12 cellular contexts compared by ENCODE assay signal in genomic region chr6:131787955-131788712, GRCh38. TPM values are rescaled to one million over a fixed set of nuclear protein-coding genes. Genes with fewer than 3 reads are reported as not detected.
DNase-seq lines count a peak whose midpoint lies in the region; ATAC-seq, FAIRE-seq and TF ChIP-seq lines count a peak whose summit lies in the region.
"Had no signal": no experiment of that assay in that cellular context is flagged by ENCODE, and none has a peak within 500 bp of the region (broad histone marks: within the 10 kb centered on the region; RNA-seq: fewer than 3 reads in every experiment).

No MANE protein-coding gene starts in this region.

- WGBS in K562 (ENCODE audit: insufficient coverage, low coverage, missing lambda C conversion rate), result 0% methylated on average over 6 of the region's 6 CpGs
- WGBS in mesendoderm (ENCODE audit: extremely low coverage, insufficient coverage, low lambda C conversion rate), result no CpG with 5 or more reads among the region's 6 CpGs

- CTCF ChIA-PET in K562 (lab: Yijun Ruan, JAX; ENCODE audit: low intra/inter-chr PET ratio), result no interaction called here
- CTCF ChIA-PET in activated naive CD4-positive, alpha-beta T cell treated with anti-CD3 and anti-CD28 coated beads for 36 hours (lab: Charles Lee), result interaction anchor here (0.7 kb wide), 1 partner anchor 126 kb away, joined by 3 read pairs; no protein-coding TSS in a partner anchor

- H4K20me1 ChIP-seq in K562 (replicated peaks; ENCODE audit: control insufficient read depth, insufficient read depth, low read length), result no peaks in the 10 kb centered on the region

- no peak overlapping the region for H3K4me3 ChIP-seq in K562
- no peak overlapping the region for H3K4me3 ChIP-seq in mesendoderm (ENCODE audit: low read length)
- no peak overlapping the region for H3K4me3 ChIP-seq in dorsolateral prefrontal cortex

- no peak overlapping the region for H3K27ac Mint-ChIP-seq in activated naive CD4-positive, alpha-beta T cell treated with anti-CD3 and anti-CD28 coated beads for 36 hours
- H3K27ac Mint-ChIP-seq: activated T-cell treated with anti-CD3 and anti-CD28 coated beads, Interleukin-2, amount 50 U/mL, for 24 hours; CD4-positive, CD25-positive, alpha-beta regulatory T cell had no signal

- no peak for TF ChIP-seq EP300 in K562 (IDR thresholded peaks at IDR 0.05; ENCODE audit: low read length)

- DNase-seq in AG09319 (ENCODE audit: extremely low read depth, low read depth) (peak; percentile 19), NCI-H1436 (lab: John Stamatoyannopoulos, UW) (peak; percentile 71), K562 (ENCODE audit: extremely low read depth in 1 of 4, low spot score in 3 of 4) (no peak), mesendoderm (peak; percentile 32), dorsolateral prefrontal cortex (no peak), SHP77 (lab: John Stamatoyannopoulos, UW) (no peak), HT-29 (ENCODE audit: low spot score) (no peak)
- no peak for DNase-seq in activated naive CD4-positive, alpha-beta T cell treated with anti-CD3 and anti-CD28 coated beads for 36 hours
- DNase-seq: activated T-cell treated with anti-CD3 and anti-CD28 coated beads, Interleukin-2, amount 50 U/mL, for 24 hours; CD4-positive, CD25-positive, alpha-beta regulatory T cell; OCI-M1 had no signal

- H2BK15ac ChIP-seq in mesendoderm (replicated peaks; ENCODE audit: low read depth), result peak overlapping the region; percentile 74

- no peak overlapping the region for H3K56ac ChIP-seq in mesendoderm (ENCODE audit: low read length)

- H3K4me1 Mint-ChIP-seq in activated naive CD4-positive, alpha-beta T cell treated with anti-CD3 and anti-CD28 coated beads for 36 hours (ENCODE audit: low read depth), result no peaks in the 10 kb centered on the region
- H3K4me1 Mint-ChIP-seq: CD4-positive, CD25-positive, alpha-beta regulatory T cell; central memory CD8-positive, alpha-beta T cell had no signal

- no peak overlapping the region for H2BK5ac ChIP-seq in mesendoderm (ENCODE audit: low read length)

- H3K27me3 ChIP-seq in K562 (ENCODE audit: control insufficient read depth in 2 of 2, insufficient read depth in 2 of 2, low read length in 2 of 2) (peaks cover 0 to 5% of the 10 kb centered on the region in 2 experiments; a peak in 2 of 5 replicates), mesendoderm (ENCODE audit: insufficient read depth, low read length, poor library complexity) (no peaks in the 10 kb centered on the region), dorsolateral prefrontal cortex (no peaks in the 10 kb centered on the region)

- intact Hi-C loops in K562 (cut with micrococcal nuclease) (no loop called here), dorsolateral prefrontal cortex (cut with DNase I) (no loop called here)
- intact Hi-C loops in activated naive CD4-positive, alpha-beta T cell treated with anti-CD3 and anti-CD28 coated beads for 36 hours (cut with micrococcal nuclease), result no loop called here

- no peaks in the 10 kb centered on the region for H3K9me3 ChIP-seq in K562 (replicated peaks; ENCODE audit: control insufficient read depth, insufficient read depth, low read depth, low read length)

- H3K23ac ChIP-seq in mesendoderm (ENCODE audit: low read length), result no peak overlapping the region

- no TSS peak for BruUV-seq in K562 (replicated peaks; lab: Mats Ljungman, UMichigan)

- peaks cover 7% of the 10 kb centered on the region for H3K27me3 Mint-ChIP-seq in activated naive CD4-positive, alpha-beta T cell treated with anti-CD3 and anti-CD28 coated beads for 36 hours (ENCODE audit: low read depth)

- H3K4me2 ChIP-seq in K562 (ENCODE audit: insufficient read depth, low read length) (no peak overlapping the region), mesendoderm (ENCODE audit: low read length) (no peak overlapping the region)

- H4K8ac ChIP-seq in mesendoderm (ENCODE audit: low read depth, low read length), result peak overlapping the region; percentile 99

- no peak overlapping the region for H4K5ac ChIP-seq in mesendoderm (ENCODE audit: low read length)

- H3K4me1 ChIP-seq in K562 (replicated peaks in 1 of 2; ENCODE audit: control insufficient read depth in 2 of 2, insufficient read depth in 2 of 2, low read length in 2 of 2) (no peaks in the 10 kb centered on the region), mesendoderm (ENCODE audit: control insufficient read depth, low read depth, low read length) (no peaks in the 10 kb centered on the region)

- H3K79me2 ChIP-seq in K562 (ENCODE audit: control insufficient read depth, insufficient read depth, low read length) (no peaks in the 10 kb centered on the region), mesendoderm (ENCODE audit: control insufficient read depth, insufficient read depth, low read length) (no peaks in the 10 kb centered on the region)

- H3K9me3 Mint-ChIP-seq in activated naive CD4-positive, alpha-beta T cell treated with anti-CD3 and anti-CD28 coated beads for 36 hours, result no peaks in the 10 kb centered on the region
- H3K9me3 Mint-ChIP-seq: activated T-cell treated with anti-CD3 and anti-CD28 coated beads, Interleukin-2, amount 50 U/mL, for 24 hours; central memory CD8-positive, alpha-beta T cell had no signal

- in situ Hi-C loops in K562 (cut with MboI), result no loop called here

- no peak overlapping the region for H2AK5ac ChIP-seq in mesendoderm (ENCODE audit: low read length)

- no peak overlapping the region for H2BK120ac ChIP-seq in mesendoderm (ENCODE audit: low read depth, low read length)

- no peak overlapping the region for H3K27ac ChIP-seq in K562 (ENCODE audit: extremely low read depth, low read depth, low read length)
- no peak overlapping the region for H3K27ac ChIP-seq in mesendoderm (ENCODE audit: low read depth, low read length)
- no peak overlapping the region for H3K27ac ChIP-seq in dorsolateral prefrontal cortex

- H3K36me3 Mint-ChIP-seq in activated naive CD4-positive, alpha-beta T cell treated with anti-CD3 and anti-CD28 coated beads for 36 hours (ENCODE audit: low read depth), result no peaks in the 10 kb centered on the region
- H3K36me3 Mint-ChIP-seq: CD4-positive, CD25-positive, alpha-beta regulatory T cell had no signal

- peak; percentile 67 for ATAC-seq in K562

- no peaks in the 10 kb centered on the region for H3K36me3 ChIP-seq in K562 (ENCODE audit: control insufficient read depth, insufficient read depth, low read length)
- H3K36me3 ChIP-seq in mesendoderm (ENCODE audit: control insufficient read depth, insufficient read depth, low read length), result no peaks in the 10 kb centered on the region

- no peak overlapping the region for H3K9ac ChIP-seq in K562 (ENCODE audit: insufficient read depth in 1 of 2, low read depth in 2 of 2, low read length in 2 of 2)
- no peak overlapping the region for H3K9ac ChIP-seq in mesendoderm (ENCODE audit: low read length)

- no peaks in the 10 kb centered on the region for H3K79me1 ChIP-seq in mesendoderm (ENCODE audit: low read length)

- H3K9me1 ChIP-seq in K562 (ENCODE audit: control insufficient read depth, insufficient read depth, low read length), result no peaks in the 10 kb centered on the region

- no peak for TF ChIP-seq POLR2A in K562 (conservative IDR thresholded peaks at IDR 0.05)

- no peak overlapping the region for H2AFZ ChIP-seq in K562 (ENCODE audit: low read depth, low read length)

- POLR2A ChIA-PET in K562 (lab: Yijun Ruan, JAX), result no interaction called here

- TF ChIP-seq RAD21 in K562 (CRISPR knock-in tag; conservative IDR thresholded peaks at IDR 0.05 in 1 of 2, IDR thresholded peaks at IDR 0.05 in 1 of 2), result no peak

- no peak overlapping the region for H3K4me3 Mint-ChIP-seq in activated naive CD4-positive, alpha-beta T cell treated with anti-CD3 and anti-CD28 coated beads for 36 hours
- H3K4me3 Mint-ChIP-seq: activated T-cell treated with anti-CD3 and anti-CD28 coated beads, Interleukin-2, amount 50 U/mL, for 24 hours; CD4-positive, CD25-positive, alpha-beta regulatory T cell; central memory CD8-positive, alpha-beta T cell had no signal

- FAIRE-seq in K562 (lab: Jason Lieb, UNC), result no peak

- no peak overlapping the region for H3K18ac ChIP-seq in mesendoderm (ENCODE audit: low read length)

- H3K4ac ChIP-seq in mesendoderm (ENCODE audit: low read depth, low read length), result peak overlapping the region; percentile 55

- TF ChIP-seq CTCF in AG09319 (IDR thresholded peaks at IDR 0.05; ENCODE audit: low read depth, low read length) (peak; percentile 50), K562 (IDR thresholded peaks at IDR 0.05 in 2 of 3, conservative IDR thresholded peaks at IDR 0.05 in 1 of 3; ENCODE audit: insufficient read depth in 2 of 3, low read depth in 1 of 3, low read length in 3 of 3) (no peak), dorsolateral prefrontal cortex (IDR thresholded peaks at IDR 0.05 in 54 of 56, conservative IDR thresholded peaks at IDR 0.05 in 2 of 56; ENCODE audit: low read depth in 1 of 56, partially characterized antibody in 56 of 56) (peak in 2 of 56 donors; percentile 9 to 16)

TF ChIP-seq in K562, 482 proteins besides CTCF, POLR2A, EP300 and RAD21 (continues in another document):
- TF ChIP-seq HDAC6 (IDR thresholded peaks at IDR 0.05; ENCODE audit: low read depth, low read length) (no peak), SIRT6 (IDR thresholded peaks at IDR 0.05; ENCODE audit: low read depth, low read length) (no peak), MTA2 (IDR thresholded peaks at IDR 0.05; ENCODE audit: low read depth) (no peak)

RNA-seq across cellular contexts. Expression of gene ENPP1, which starts 19.7 kb away (rescaled TPM):
- total RNA-seq in K562 (2011; cell fraction: chromatin; rRNA removed; ENCODE audit: low replicate concordance), result 0.30 and 0.70 TPM in 2 replicates
- total RNA-seq in K562 (2011; cell fraction: nucleolus; rRNA removed), result 0.33 and 0.39 TPM in 2 replicates
- 0.15 and 0.53 TPM in 2 replicates for total RNA-seq in K562 (2011; cell fraction: nucleoplasm; rRNA removed)
- total RNA-seq in K562 (2014; rRNA removed) (0.04 and 0.14 TPM in 2 replicates), K562 (2014; rRNA removed; fragmentation: Illumina TruSeq; extraction: Trizol) (0.07 and 0.10 TPM in 2 replicates), K562 (2015; rRNA removed; fragmentation: Illumina TruSeq; extraction: Trizol) (0.08 and 0.18 TPM in 2 replicates), K562 (2021) (0.22 and 0.27 TPM in 2 replicates), dorsolateral prefrontal cortex (1 to 10 TPM in 115 of 120 experiments, under 1 TPM in 5; 0.87 to 5.2 (median 1.6) TPM)
- polyA plus RNA-seq in K562 (2011; rRNA removed) (0.47 and 0.56 TPM in 2 replicates), K562 (2014; fragmentation: Illumina TruSeq; extraction: Trizol) (0.06 and 0.11 TPM in 2 replicates), K562 (2014; fragmentation: Nextera tagmentation; extraction: Ambion mirVana) (under 1 TPM; 0.03 TPM), K562 (2014; rRNA removed) (0.05 and 0.17 TPM in 2 replicates)
- polyA plus RNA-seq in K562 (2011; cell fraction: cytosol; rRNA removed), result 0.10 and 0.18 TPM in 2 replicates
- 0.14 and 0.44 TPM in 2 replicates for polyA plus RNA-seq in K562 (2011; cell fraction: nucleus; rRNA removed)
- 0.08 TPM in 1 of 2 replicates, not detected in the other for polyA plus RNA-seq in K562 (2012)
- 1.0 and 2.3 TPM in 2 replicates for polyA minus RNA-seq in K562 (2011; rRNA and poly(A)+ RNA removed)
- 0.86 and 1.5 TPM in 2 replicates for polyA minus RNA-seq in K562 (2011; cell fraction: cytosol; rRNA and poly(A)+ RNA removed)
- polyA minus RNA-seq in K562 (2011; cell fraction: nucleus; rRNA and poly(A)+ RNA removed), result 0.13 and 0.67 TPM in 2 replicates
- polyA plus RNA-seq in mesendoderm (2013, experiment 1 of 2), result 14.2 TPM
- 14.1 TPM for polyA plus RNA-seq in mesendoderm (2013, experiment 2 of 2)
- total RNA-seq in activated naive CD4-positive, alpha-beta T cell treated with anti-CD3 and anti-CD28 coated beads for 36 hours, result under 1 TPM in 1 of 2 experiments, not detected in 1; 0.19 TPM
- total RNA-seq in HT-29 (2014; rRNA removed; shearing (Covaris generic)), result 0.03 and 0.33 TPM in 2 replicates
- total RNA-seq: CD4-positive, CD25-positive, alpha-beta regulatory T cell had no signal

Comparison
In these comparisons a context has a peak if more than half of its experiments do, and no peak if none do; other contexts are left out.
1. DNase-seq: peak in AG09319 (single experiment), NCI-H1436 (single experiment) and mesendoderm (single experiment); none in K562 (0 of 4), dorsolateral prefrontal cortex (0 of 10), SHP77 (0 of 2), activated naive CD4-positive, alpha-beta T cell treated with anti-CD3 and anti-CD28 coated beads for 36 hours (single experiment) and HT-29 (single experiment).